In genomic region chr5:67003906-67004729, GRCh38 we compare ENCODE assay signal across 8 cellular contexts.
A peak's percentile ranks its signal among the peaks of the same experiment; 100 is the strongest.
DNase-seq lines count a peak whose midpoint lies in the region; ATAC-seq and FAIRE-seq lines count a peak whose summit lies in the region.

No MANE protein-coding gene starts in this region.

- no peaks in the 10 kb centered on the region for H3K36me3 ChIP-seq in ACC112 (ENCODE audit: insufficient read depth, low read length)
- H3K36me3 ChIP-seq in HUES64 (ENCODE audit: insufficient read depth, low read length) = no peaks in the 10 kb centered on the region
- no peaks in the 10 kb centered on the region for H3K36me3 ChIP-seq in mucosa of rectum (ENCODE audit: control insufficient read depth in 2 of 2, insufficient read depth in 2 of 2, low read length in 2 of 2)

- peak; percentile 85 to 86 for ATAC-seq in activated T-cell treated with anti-CD3 and anti-CD28 coated beads, Interleukin-2, amount 50 U/mL, for 4 hours
- peak; percentile 85 for ATAC-seq in esophagus mucosa

- WGBS in HUES64 = under 1% methylated on average over 52 of the region's 54 CpGs

- no peak for DNase-seq in GM19239 (ENCODE audit: insufficient read length, low spot score)
- peak; percentile 85 for DNase-seq in OCI-M2 (lab: John Stamatoyannopoulos, UW; ENCODE audit: unreplicated experiment)
- peak; percentile 88 for DNase-seq in activated T-cell treated with anti-CD3 and anti-CD28 coated beads, Interleukin-2, amount 50 U/mL, for 4 hours
- peak; percentile 69 to 77 for DNase-seq in stimulated activated CD8-positive, alpha-beta memory T cell treated with anti-CD3 and anti-CD28 coated beads, Interleukin-2, amount 100 ng/mL, for 48 hours (ENCODE audit: low read depth in 2 of 2)

- H3K4me3 Mint-ChIP-seq in activated T-cell treated with anti-CD3 and anti-CD28 coated beads, Interleukin-2, amount 50 U/mL, for 4 hours = peak overlapping the region; percentile 94

- H2AFZ ChIP-seq in ACC112 (ENCODE audit: low read length, unreplicated experiment) = peak overlapping the region; percentile 94

- peak; percentile 73 for FAIRE-seq in GM19239 (lab: Jason Lieb, UNC)

- H3K27ac ChIP-seq in ACC112 (ENCODE audit: low read depth, low read length) (peak overlapping the region; percentile 1; the same call in 1 of the 2 replicates), HUES64 (ENCODE audit: low read depth, low read length) (peak overlapping the region; percentile 69), mucosa of rectum (ENCODE audit: low read depth in 2 of 2, low read length in 2 of 2) (peak overlapping the region; percentile 85 to 88)

- peaks cover 4% of the 10 kb centered on the region for H3K36me3 Mint-ChIP-seq in activated T-cell treated with anti-CD3 and anti-CD28 coated beads, Interleukin-2, amount 50 U/mL, for 4 hours (ENCODE audit: insufficient read depth)

- H3K27me3 Mint-ChIP-seq in activated T-cell treated with anti-CD3 and anti-CD28 coated beads, Interleukin-2, amount 50 U/mL, for 4 hours (ENCODE audit: low read depth) = no peaks in the 10 kb centered on the region

- H3K4me3 ChIP-seq in ACC112 (ENCODE audit: low read depth, low read length) = peak overlapping the region; percentile 80
- peak overlapping the region; percentile 86 for H3K4me3 ChIP-seq in HUES64 (ENCODE audit: low read length)
- H3K4me3 ChIP-seq in mucosa of rectum (ENCODE audit: low read length in 2 of 2) = peak overlapping the region; percentile 73 to 87

- H3K9me3 ChIP-seq in HUES64 (ENCODE audit: insufficient read depth, low read depth, low read length) (no peaks in the 10 kb centered on the region), mucosa of rectum (ENCODE audit: control insufficient read depth in 2 of 2, low read length in 2 of 2) (no peaks in the 10 kb centered on the region)

- H3K79me2 ChIP-seq in ACC112 (ENCODE audit: control insufficient read depth, insufficient read depth, low read length, unreplicated experiment) = peaks cover 24% of the 10 kb centered on the region

- peaks cover 62% of the 10 kb centered on the region for H3K4me1 Mint-ChIP-seq in activated T-cell treated with anti-CD3 and anti-CD28 coated beads, Interleukin-2, amount 50 U/mL, for 4 hours (ENCODE audit: low read depth)

- H3K9me3 Mint-ChIP-seq in activated T-cell treated with anti-CD3 and anti-CD28 coated beads, Interleukin-2, amount 50 U/mL, for 4 hours = no peaks in the 10 kb centered on the region

- H3K27me3 ChIP-seq in ACC112 (ENCODE audit: insufficient read depth, low read length) = no peaks in the 10 kb centered on the region
- peaks cover 18% of the 10 kb centered on the region; the same call in 1 of the 2 replicates for H3K27me3 ChIP-seq in HUES64 (ENCODE audit: insufficient read depth, low read length)
- no peaks in the 10 kb centered on the region for H3K27me3 ChIP-seq in mucosa of rectum (ENCODE audit: control insufficient read depth in 2 of 2, insufficient read depth in 2 of 2, low read length in 2 of 2)

- H3K4me1 ChIP-seq in ACC112 (ENCODE audit: control insufficient read depth, insufficient read depth, low read length, unreplicated experiment) (peaks cover 20% of the 10 kb centered on the region), HUES64 (ENCODE audit: insufficient read depth, low read length) (peaks cover 15% of the 10 kb centered on the region), mucosa of rectum (ENCODE audit: control insufficient read depth in 2 of 2, insufficient read depth in 2 of 2, low read length in 2 of 2) (peaks cover 6 to 12% of the 10 kb centered on the region in 2 donors)

- H3K9ac ChIP-seq in HUES64 (ENCODE audit: low read depth, low read length) = peak overlapping the region; percentile 71
- H3K9ac ChIP-seq in mucosa of rectum (ENCODE audit: low read depth in 1 of 2, low read length in 2 of 2) = peak overlapping the region; percentile 84 to 87

Comparison
In these comparisons a context has a peak if more than half of its experiments do, and no peak if none do; other contexts are left out.
1. H3K27ac ChIP-seq: peak in every context shown above with its lines; median percentile 86 in mucosa of rectum; 69 in HUES64; 1 in ACC112.